ENCODE assay signal across 23 cellular contexts in the genomic region with DNA sequence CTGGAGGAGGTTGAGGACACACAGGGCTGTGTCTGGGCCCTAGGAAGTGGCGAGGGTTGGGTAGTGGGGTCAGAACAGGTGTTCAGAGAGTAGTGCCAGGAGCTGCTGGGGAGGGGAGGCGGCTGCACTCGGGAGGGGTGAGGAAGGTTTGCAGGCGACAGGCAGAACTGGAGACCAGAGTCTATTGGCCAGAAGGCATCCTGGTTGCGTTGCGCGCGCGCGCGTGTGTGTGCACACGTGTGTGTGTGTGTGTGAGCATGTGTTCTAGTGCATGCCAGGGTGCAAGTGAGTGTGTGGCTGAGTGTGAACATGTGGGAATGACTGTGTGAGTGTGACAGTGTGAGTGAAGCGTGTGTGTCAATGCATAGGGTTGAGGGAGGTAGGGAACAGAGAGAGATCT.
"Had no signal": no experiment of that assay in that cellular context is flagged by ENCODE, and none has a peak within 500 bp of the region (broad histone marks: within the 10 kb centered on the region; RNA-seq: fewer than 3 reads in every experiment).

No MANE protein-coding gene starts in this region.

- H3K27ac ChIP-seq: brain microvascular endothelial cell, cardiac muscle cell, SK-N-MC, VCaP had no signal

- H3K27me3 ChIP-seq: brain microvascular endothelial cell had no signal

- H3K4me3 ChIP-seq: cardiac muscle cell, MG63, SK-N-MC had no signal

- H3K4me3 Mint-ChIP-seq: activated CD4-positive, alpha-beta memory T cell treated with anti-CD3 and anti-CD28 coated beads for 36 hours; activated CD4-positive, alpha-beta T cell treated with anti-CD3 and anti-CD28 coated beads, Interleukin-2, amount 10 ng/mL, durations not matched to agents 7 days and 5 days; activated naive CD8-positive, alpha-beta T cell treated with anti-CD3 and anti-CD28 coated beads for 36 hours; activated T-cell treated with anti-CD3 and anti-CD28 coated beads, Interleukin-2, amount 50 U/mL, for 4 hours had no signal

- H3K4me1 Mint-ChIP-seq: activated naive CD8-positive, alpha-beta T cell treated with anti-CD3 and anti-CD28 coated beads for 36 hours had no signal

- H3K9me3 Mint-ChIP-seq: activated CD4-positive, alpha-beta memory T cell treated with anti-CD3 and anti-CD28 coated beads for 36 hours; activated CD4-positive, alpha-beta T cell treated with anti-CD3 and anti-CD28 coated beads, Interleukin-2, amount 10 ng/mL, durations not matched to agents 7 days and 5 days; activated naive CD8-positive, alpha-beta T cell treated with anti-CD3 and anti-CD28 coated beads for 36 hours; activated T-cell treated with anti-CD3 and anti-CD28 coated beads, Interleukin-2, amount 50 U/mL, for 4 hours had no signal

- H3K36me3 ChIP-seq: brain microvascular endothelial cell, cardiac muscle cell, MG63 had no signal

- ATAC-seq: activated T-cell treated with anti-CD3 and anti-CD28 coated beads, Interleukin-2, amount 50 U/mL, for 4 hours; Right ventricle myocardium inferior had no signal

- H3K27ac Mint-ChIP-seq: activated CD4-positive, alpha-beta memory T cell treated with anti-CD3 and anti-CD28 coated beads for 36 hours; activated CD4-positive, alpha-beta T cell treated with anti-CD3 and anti-CD28 coated beads, Interleukin-2, amount 10 ng/mL, durations not matched to agents 7 days and 5 days; activated naive CD8-positive, alpha-beta T cell treated with anti-CD3 and anti-CD28 coated beads for 36 hours had no signal

- H3K36me3 Mint-ChIP-seq: activated CD4-positive, alpha-beta memory T cell treated with anti-CD3 and anti-CD28 coated beads for 36 hours; activated naive CD8-positive, alpha-beta T cell treated with anti-CD3 and anti-CD28 coated beads for 36 hours had no signal

- DNase-seq: activated CD4-positive, alpha-beta memory T cell treated with anti-CD3 and anti-CD28 coated beads for 36 hours; activated CD4-positive, alpha-beta T cell treated with anti-CD3 and anti-CD28 coated beads, Interleukin-2, amount 10 ng/mL, durations not matched to agents 7 days and 5 days; activated CD4-positive, CD25-positive, alpha-beta regulatory T cell; activated CD8-positive, alpha-beta memory T cell treated with anti-CD3 and anti-CD28 coated beads for 24 hours; activated effector memory CD4-positive, alpha-beta T cell treated with anti-CD3 and anti-CD28 coated beads, Interleukin-2, amount 50 U/mL, for 16 hours; activated naive CD4-positive, alpha-beta T cell treated with Interleukin-2 at 50 U/mL for 16 hours; activated naive CD8-positive, alpha-beta T cell treated with anti-CD3 and anti-CD28 coated beads for 36 hours; activated T-cell treated with anti-CD3 and anti-CD28 coated beads, Interleukin-2, amount 50 U/mL, for 4 hours; brain microvascular endothelial cell; MG63; NCI-H1092 treated with DMSO at 0.1 percent for 48 hours; NCI-H1417 treated with DMSO at 0.1 percent for 48 hours; NCI-H1694; NCI-H2029; NCI-H2107; NCI-H2171 treated with DMSO at 0.1 percent for 48 hours; NCI-H226; NCI-H82; T-helper 1 cell had no signal

- H3K9me3 ChIP-seq: MG63 had no signal
